16 cellular contexts compared by ENCODE assay signal in genomic region chr5:115435776-115436712, GRCh38.
DNase-seq lines count a peak whose midpoint lies in the region; ATAC-seq, FAIRE-seq and TF ChIP-seq lines count a peak whose summit lies in the region.
"Had no signal": no experiment of that assay in that cellular context is flagged by ENCODE, and none has a peak within 500 bp of the region (broad histone marks: within the 10 kb centered on the region; RNA-seq: fewer than 3 reads in every experiment).

No MANE protein-coding gene starts in this region.

- no peak overlapping the region for H3K27ac ChIP-seq in aorta (ENCODE audit: low read depth in 1 of 2, low read length in 2 of 2)

- DNase-seq in DMS53 (lab: John Stamatoyannopoulos, UW) (peak; percentile 50), DMS53 treated with DMSO at 0.1 percent for 48 hours (lab: John Stamatoyannopoulos, UW; ENCODE audit: unreplicated experiment) (no peak), M059J (ENCODE audit: low read depth) (peak; percentile 56), bronchial epithelial cell (ENCODE audit: low read depth) (peak; percentile 77), retinal pigment epithelial cell (ENCODE audit: low read depth) (peak; percentile 49), ecto neural progenitor cell (ENCODE audit: low spot score) (no peak), aorta (no peak)
- DNase-seq: 8988T; activated CD4-positive, alpha-beta T cell treated with anti-CD3 and anti-CD28 coated beads, Interleukin-2, amount 50 U/mL, for 1 hour; activated T-cell treated with anti-CD3 and anti-CD28 coated beads, Interleukin-2, amount 50 U/mL, for 48 hours; CD4-positive, alpha-beta memory T cell; dermis blood vessel endothelial cell; NCI-H1105 treated with DMSO at 0.1 percent for 48 hours; NCI-H774; SHP77 treated with DMSO at 0.1 percent for 48 hours had no signal

- H3K4me3 ChIP-seq in bronchial epithelial cell (ENCODE audit: low read depth, low read length), result no peak overlapping the region
- no peak overlapping the region for H3K4me3 ChIP-seq in retinal pigment epithelial cell (ENCODE audit: low read length)
- no peak overlapping the region for H3K4me3 ChIP-seq in aorta (ENCODE audit: low read length in 2 of 2)

- no peaks in the 10 kb centered on the region for H3K9me3 ChIP-seq in aorta (ENCODE audit: control insufficient read depth, low read length)

- H3K36me3 ChIP-seq in bronchial epithelial cell (ENCODE audit: control insufficient read depth, insufficient read depth, low read length) (no peaks in the 10 kb centered on the region), aorta (ENCODE audit: control insufficient read depth in 1 of 2, insufficient read depth in 2 of 2, low read length in 1 of 2) (no peaks in the 10 kb centered on the region)

- ATAC-seq in aorta (ENCODE audit: low FRiP score) (no peak), HG02973 (IDR thresholded peaks at IDR 0.05; ENCODE audit: unreplicated experiment) (no peak)

- no peaks in the 10 kb centered on the region for H3K4me1 ChIP-seq in aorta (ENCODE audit: control insufficient read depth in 1 of 2, insufficient read depth in 2 of 2, low read length in 2 of 2)

- 72 to 73% methylated on average over 3 of the region's 3 CpGs for WGBS in aorta, 2 donors

- H3K27me3 ChIP-seq in bronchial epithelial cell (ENCODE audit: control insufficient read depth, insufficient read depth, low read length) (no peaks in the 10 kb centered on the region), aorta (ENCODE audit: control insufficient read depth in 1 of 2, insufficient read depth in 2 of 2, low read length in 1 of 2) (no peaks in the 10 kb centered on the region)

- FAIRE-seq in bronchial epithelial cell (lab: Jason Lieb, UNC), result peak; percentile 80

- TF ChIP-seq CTCF in bronchial epithelial cell (IDR thresholded peaks at IDR 0.05; ENCODE audit: insufficient read depth, low read length, severe bottlenecking) (no peak), retinal pigment epithelial cell (conservative IDR thresholded peaks at IDR 0.05; ENCODE audit: low read depth, low read length) (no peak)

- intact Hi-C loops in aorta (cut with DNase I), result no loop called here

Comparison
In these comparisons a context has a peak if more than half of its experiments do, and no peak if none do; other contexts are left out.
1. DNase-seq: peak in DMS53 (single experiment), M059J (single experiment), bronchial epithelial cell (single experiment) and retinal pigment epithelial cell (single experiment); none in DMS53 treated with DMSO at 0.1 percent for 48 hours (single experiment), ecto neural progenitor cell (single experiment) and aorta (0 of 2).